Comparison of ENCODE assay signal across 8 cellular contexts in genomic region chr4:94595880-94596483, GRCh38.
A peak's percentile ranks its signal among the peaks of the same experiment; 100 is the strongest.
DNase-seq lines count a peak whose midpoint lies in the region; ATAC-seq and TF ChIP-seq lines count a peak whose summit lies in the region.

No MANE protein-coding gene starts in this region.

- H3F3A ChIP-seq in OCI-LY1 (ENCODE audit: insufficient read depth, low read length) (no peaks in the 10 kb centered on the region), neural progenitor cell (ENCODE audit: low read depth) (no peaks in the 10 kb centered on the region)

- H3K4me2 ChIP-seq in OCI-LY1 (ENCODE audit: low read length) = no peak overlapping the region
- no peak overlapping the region for H3K4me2 ChIP-seq in neural progenitor cell

- H3K4me1 Mint-ChIP-seq in endodermal cell (peaks cover 4% of the 10 kb centered on the region), neural progenitor cell (peaks cover 2% of the 10 kb centered on the region)

- H3K4me1 ChIP-seq in OCI-LY1 (ENCODE audit: insufficient read depth, low read length, severe bottlenecking) = no peaks in the 10 kb centered on the region
- no peaks in the 10 kb centered on the region for H3K4me1 ChIP-seq in endodermal cell (ENCODE audit: control insufficient read depth, insufficient read depth, low read length)
- H3K4me1 ChIP-seq in neural progenitor cell = no peaks in the 10 kb centered on the region

- ATAC-seq in HG03439 (IDR thresholded peaks at IDR 0.05; ENCODE audit: unreplicated experiment) = peak; percentile 82

- no peaks in the 10 kb centered on the region for H3K27me3 ChIP-seq in OCI-LY1 (ENCODE audit: insufficient read depth, low read length)
- no peaks in the 10 kb centered on the region for H3K27me3 ChIP-seq in endodermal cell (ENCODE audit: control insufficient read depth, insufficient read depth, low read length, poor library complexity, severe bottlenecking)
- no peaks in the 10 kb centered on the region for H3K27me3 ChIP-seq in neural progenitor cell

- H3K9ac ChIP-seq in OCI-LY1 (ENCODE audit: low read length) (no peak overlapping the region), endodermal cell (ENCODE audit: extremely low read depth, low read length, poor library complexity, severe bottlenecking) (no peak overlapping the region), neural progenitor cell (no peak overlapping the region)

- H3K79me2 ChIP-seq in OCI-LY1 (ENCODE audit: insufficient read depth, low read length) (no peaks in the 10 kb centered on the region), neural progenitor cell (ENCODE audit: low read depth) (no peaks in the 10 kb centered on the region)

- H3K9me2 ChIP-seq in OCI-LY1 (ENCODE audit: low read depth, low read length) = no peaks in the 10 kb centered on the region

- H4K20me1 ChIP-seq in OCI-LY1 (ENCODE audit: insufficient read depth, low read length) = no peaks in the 10 kb centered on the region
- H4K20me1 ChIP-seq in neural progenitor cell (ENCODE audit: low read depth) = no peaks in the 10 kb centered on the region

- H3K27ac ChIP-seq in OCI-LY1 (ENCODE audit: low read depth, low read length, poor library complexity, severe bottlenecking) = no peak overlapping the region
- H3K27ac ChIP-seq in endodermal cell (ENCODE audit: low read depth, low read length) = no peak overlapping the region
- H3K27ac ChIP-seq in neural progenitor cell = no peak overlapping the region
- H3K27ac ChIP-seq in substantia nigra (ENCODE audit: low read depth, low read length, poor library complexity, severe bottlenecking) = no peak overlapping the region

- H3K4me3 Mint-ChIP-seq in endodermal cell (no peak overlapping the region), neural progenitor cell (no peak overlapping the region)

- H3K27me3 Mint-ChIP-seq in endodermal cell (ENCODE audit: insufficient read depth) (no peaks in the 10 kb centered on the region), neural progenitor cell (ENCODE audit: insufficient read depth, low read depth) (peaks cover 3% of the 10 kb centered on the region)

- peak; percentile 3 for DNase-seq in DMS114 treated with DMSO at 0.1 percent for 48 hours (lab: John Stamatoyannopoulos, UW; ENCODE audit: unreplicated experiment)
- peak; percentile 3 for DNase-seq in GM19238 (ENCODE audit: insufficient read length, low spot score)
- no peak for DNase-seq in endodermal cell
- peak; percentile 46 for DNase-seq in neural progenitor cell (ENCODE audit: low spot score)
- no peak for DNase-seq in islet precursor cell
- DNase-seq in substantia nigra (lab: John Stamatoyannopoulos, UW) = no peak

- H3K9me3 ChIP-seq in OCI-LY1 (ENCODE audit: low read length) (no peaks in the 10 kb centered on the region), endodermal cell (ENCODE audit: control insufficient read depth, low read length) (peaks cover 11% of the 10 kb centered on the region), neural progenitor cell (ENCODE audit: low read depth) (no peaks in the 10 kb centered on the region)

- TF ChIP-seq CTCF in OCI-LY1 (IDR thresholded peaks at IDR 0.05; ENCODE audit: low read length) (peak; percentile 81), endodermal cell (conservative IDR thresholded peaks at IDR 0.05) (peak; percentile 83), neural progenitor cell (IDR thresholded peaks at IDR 0.05) (peak; percentile 80)

- H3K27ac Mint-ChIP-seq in endodermal cell = no peak overlapping the region
- H3K27ac Mint-ChIP-seq in neural progenitor cell = no peak overlapping the region

- H3K36me3 Mint-ChIP-seq in endodermal cell (ENCODE audit: low read depth) (peaks cover 30% of the 10 kb centered on the region), neural progenitor cell (peaks cover 15% of the 10 kb centered on the region)

- H3K36me3 ChIP-seq in OCI-LY1 (ENCODE audit: insufficient read depth, low read length) = no peaks in the 10 kb centered on the region
- peaks cover 63% of the 10 kb centered on the region for H3K36me3 ChIP-seq in endodermal cell (ENCODE audit: control insufficient read depth, insufficient read depth, low read length)
- H3K36me3 ChIP-seq in neural progenitor cell = no peaks in the 10 kb centered on the region

- H3K9me3 Mint-ChIP-seq in endodermal cell (no peaks in the 10 kb centered on the region), neural progenitor cell (no peaks in the 10 kb centered on the region)

- H2AFZ ChIP-seq in OCI-LY1 (ENCODE audit: low read length) = no peak overlapping the region
- H2AFZ ChIP-seq in neural progenitor cell (replicated peaks) = no peak overlapping the region

- 65% methylated on average over 5 of the region's 5 CpGs; no CpG with 5 or more reads in 1 of the 2 experiments for WGBS in endodermal cell (ENCODE audit: insufficient coverage in 1 of 2, insufficient read length in 1 of 2), 2 experiments

- H3K4me3 ChIP-seq in OCI-LY1 (ENCODE audit: low read depth, low read length, poor library complexity, severe bottlenecking) = no peak overlapping the region
- no peak overlapping the region for H3K4me3 ChIP-seq in endodermal cell (ENCODE audit: low read length)
- no peak overlapping the region for H3K4me3 ChIP-seq in neural progenitor cell

Comparison
In these comparisons a context has a peak if more than half of its experiments do, and no peak if none do; other contexts are left out.
1. DNase-seq: peak in DMS114 treated with DMSO at 0.1 percent for 48 hours (single experiment), GM19238 (single experiment) and neural progenitor cell (single experiment); none in endodermal cell (single experiment), islet precursor cell (single experiment) and substantia nigra (0 of 49).
2. Peak in every context shown above with its lines, with median percentiles within 50 percentile points of each other: CTCF ChIP-seq.